In genomic region chr19:51690359-51691121, GRCh38 we compare ENCODE assay signal across 8 cellular contexts. TPM values are rescaled to one million over a fixed set of nuclear protein-coding genes. Genes with fewer than 3 reads are reported as not detected.
DNase-seq lines count a peak whose midpoint lies in the region; ATAC-seq, FAIRE-seq and TF ChIP-seq lines count a peak whose summit lies in the region.

No MANE protein-coding gene starts in this region.

- no peak for FAIRE-seq in urothelium cell line (lab: Jason Lieb, UNC)

- H3K4me3 ChIP-seq in AG04450 (ENCODE audit: low read depth, low read length), result peak overlapping the region; percentile 96
- H3K4me3 ChIP-seq in SJCRH30, result peak overlapping the region; percentile 77
- peak overlapping the region; percentile 99 for H3K4me3 ChIP-seq in adipocyte (ENCODE audit: low read length)

- H3K4me1 ChIP-seq in SJCRH30, result peaks cover 5% of the 10 kb centered on the region; the same call in 1 of the 2 replicates
- H3K4me1 ChIP-seq in adipocyte (ENCODE audit: control insufficient read depth, insufficient read depth, low read length), result peaks cover 31% of the 10 kb centered on the region

- H3K9me3 Mint-ChIP-seq in osteocyte (ENCODE audit: unreplicated experiment), result no peaks in the 10 kb centered on the region

- intact Hi-C loops in cardiac septum (cut with DNase I), result loop anchor here (1.0 kb wide), 1 partner anchor 14 kb away; no protein-coding TSS in a partner anchor

- H3K4me1 Mint-ChIP-seq in osteocyte (ENCODE audit: unreplicated experiment), result peaks cover 52% of the 10 kb centered on the region

- H3K27ac Mint-ChIP-seq in osteocyte (ENCODE audit: unreplicated experiment), result peak overlapping the region; percentile 96

- peaks cover 15% of the 10 kb centered on the region for H3K36me3 Mint-ChIP-seq in osteocyte (ENCODE audit: unreplicated experiment)

- H3K9ac ChIP-seq in adipocyte (ENCODE audit: low read length), result peak overlapping the region; percentile 95

- TF ChIP-seq CTCF in AG04450 (IDR thresholded peaks at IDR 0.05; ENCODE audit: low read depth, low read length), result no peak
- no peak for TF ChIP-seq CTCF in osteocyte (IDR thresholded peaks at IDR 0.05)

- POLR2A ChIA-PET in AG04450 (lab: Yijun Ruan, JAX), result interaction anchor here (0.5 to 3.8 kb wide), 2 partner anchors 12 to 1305 kb away, joined by 4 to 36 read pairs; no protein-coding TSS in a partner anchor

- no peaks in the 10 kb centered on the region for H3K27me3 ChIP-seq in AG04450 (ENCODE audit: control insufficient read depth, insufficient read depth, low read length)
- H3K27me3 ChIP-seq in SJCRH30, result no peaks in the 10 kb centered on the region
- H3K27me3 ChIP-seq in adipocyte (replicated peaks; ENCODE audit: control insufficient read depth, insufficient read depth, low read length), result no peaks in the 10 kb centered on the region

- H3K9me3 ChIP-seq in AG04450 (ENCODE audit: control insufficient read depth, insufficient read depth, low read length) (no peaks in the 10 kb centered on the region), SJCRH30 (replicated peaks) (no peaks in the 10 kb centered on the region), adipocyte (ENCODE audit: control insufficient read depth, low read length) (no peaks in the 10 kb centered on the region)

- H3K36me3 ChIP-seq in SJCRH30 (peaks cover 19% of the 10 kb centered on the region; the same call in 1 of the 2 replicates), adipocyte (ENCODE audit: control insufficient read depth, insufficient read depth, low read length, severe bottlenecking) (peaks cover 21% of the 10 kb centered on the region)

- DNase-seq in AG04450 (ENCODE audit: low read depth, low spot score) (peak; percentile 41), HS-27A (ENCODE audit: low read depth) (peak; percentile 42), SJCRH30 (peak; percentile 62 to 69), adipocyte (ENCODE audit: low read depth) (peak; percentile 90), cardiac septum (ENCODE audit: low spot score) (peak; percentile 88), osteocyte (ENCODE audit: extremely low spot score, unreplicated experiment) (peak; percentile 92), urothelium cell line (ENCODE audit: low spot score) (peak; percentile 83)

- H3K27ac ChIP-seq in AG04450 (ENCODE audit: low read depth, low read length), result peak overlapping the region; percentile 52
- H3K27ac ChIP-seq in SJCRH30, result peak overlapping the region; percentile 46; the same call in 1 of the 2 replicates

- CTCF ChIA-PET in AG04450 (lab: Charles Lee), result interaction anchor here (0.8 kb wide), 1 partner anchor 34 kb away, joined by 3 read pairs; no protein-coding TSS in a partner anchor

- H3K4me3 Mint-ChIP-seq in osteocyte (ENCODE audit: unreplicated experiment), result peak overlapping the region; percentile 92

- no peak for ATAC-seq in HG02870 (IDR thresholded peaks at IDR 0.05; ENCODE audit: unreplicated experiment)

- H3K27me3 Mint-ChIP-seq in osteocyte (ENCODE audit: unreplicated experiment), result no peaks in the 10 kb centered on the region

RNA-seq across cellular contexts. Expression of gene SPACA6, which starts 2.6 kb away (rescaled TPM):
- 3.5 and 5.6 TPM in 2 replicates for polyA plus RNA-seq in AG04450 (2011; rRNA removed)
- 2.9 and 5.8 TPM in 2 replicates for polyA minus RNA-seq in AG04450 (2011; rRNA and poly(A)+ RNA removed)
- total RNA-seq in SJCRH30 (2014; rRNA removed; shearing (Covaris generic)), result 3.2 and 10.9 TPM in 2 replicates
- total RNA-seq in cardiac septum (14.7 TPM), osteocyte (32.2 and 36.9 TPM in 2 replicates)

RNA-seq across cellular contexts. Expression of gene HAS1, which starts 33.3 kb away (rescaled TPM):
- not detected in 2 replicates for polyA plus RNA-seq in AG04450 (2011; rRNA removed)
- not detected in 2 replicates for polyA minus RNA-seq in AG04450 (2011; rRNA and poly(A)+ RNA removed)
- total RNA-seq in SJCRH30 (2014; rRNA removed; shearing (Covaris generic)), result 0.23 TPM in 1 of 2 replicates, not detected in the other
- total RNA-seq in cardiac septum (0.54 TPM), osteocyte (not detected in 2 replicates)

RNA-seq across cellular contexts. Expression of gene SIGLEC14, which starts 43.9 kb away (rescaled TPM):
- not detected in 2 replicates for polyA plus RNA-seq in AG04450 (2011; rRNA removed)
- not detected in 2 replicates for polyA minus RNA-seq in AG04450 (2011; rRNA and poly(A)+ RNA removed)
- not detected in 2 replicates for total RNA-seq in SJCRH30 (2014; rRNA removed; shearing (Covaris generic))
- 1.2 TPM for total RNA-seq in cardiac septum
- total RNA-seq in osteocyte, result not detected in 2 replicates

Comparison
In these comparisons a context has a peak if more than half of its experiments do, and no peak if none do; other contexts are left out.
1. DNase-seq: peak in every context shown above with its lines; median percentile 92 in osteocyte; 90 in adipocyte; 88 in cardiac septum; 83 in urothelium cell line; 66 in SJCRH30; 42 in HS-27A; 41 in AG04450.